In the genomic region with DNA sequence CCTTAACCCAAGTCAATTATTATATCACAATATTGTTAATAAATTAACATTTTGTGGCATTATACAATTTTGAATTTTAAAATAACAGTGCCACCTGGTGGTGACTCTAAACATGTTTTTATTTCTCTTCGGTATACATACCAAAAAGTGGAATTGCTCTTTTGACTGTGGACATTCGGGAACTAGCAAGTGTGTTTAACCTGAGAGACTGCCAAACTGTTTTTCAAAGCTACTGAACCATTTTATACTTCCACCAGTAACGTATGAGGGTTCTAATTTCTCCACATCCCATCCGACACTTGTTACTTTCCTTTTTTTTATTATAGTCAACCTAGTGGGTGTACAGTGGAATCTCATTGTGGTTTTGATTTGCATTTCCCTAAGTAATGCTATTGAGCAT, we compare ENCODE assay signal across 8 cellular contexts. TPM values are rescaled to one million over a fixed set of nuclear protein-coding genes. Genes with fewer than 3 reads are reported as not detected.
A peak's percentile ranks its signal among the peaks of the same experiment; 100 is the strongest.
DNase-seq lines count a peak whose midpoint lies in the region; ATAC-seq, FAIRE-seq and TF ChIP-seq lines count a peak whose summit lies in the region.

No MANE protein-coding gene starts in this region.

- no peaks in the 10 kb centered on the region for H3K36me3 Mint-ChIP-seq in activated CD8-positive, alpha-beta T cell treated with anti-CD3 and anti-CD28 coated beads for 36 hours (ENCODE audit: low read depth)
- no peaks in the 10 kb centered on the region for H3K36me3 Mint-ChIP-seq in activated CD8-positive, alpha-beta T cell treated with anti-CD3 and anti-CD28 coated beads, Interleukin-2, amount 10 ng/mL, durations not matched to agents 7 days and 5 days (ENCODE audit: low read depth)

- no peak overlapping the region for H3K4me3 ChIP-seq in GM12878

- peak; percentile 78 for FAIRE-seq in GM12878 (lab: Jason Lieb, UNC)

- peaks cover 12% of the 10 kb centered on the region for H3K4me1 Mint-ChIP-seq in activated CD8-positive, alpha-beta T cell treated with anti-CD3 and anti-CD28 coated beads for 36 hours (ENCODE audit: low read depth)
- H3K4me1 Mint-ChIP-seq in activated CD8-positive, alpha-beta T cell treated with anti-CD3 and anti-CD28 coated beads, Interleukin-2, amount 10 ng/mL, durations not matched to agents 7 days and 5 days (ENCODE audit: low read depth): peaks cover 6% of the 10 kb centered on the region

- no peak for TF ChIP-seq EP300 in GM12878 (IDR thresholded peaks at IDR 0.05; ENCODE audit: borderline replicate concordance in 1 of 2, control insufficient read depth in 1 of 2, low read depth in 2 of 2, low read length in 2 of 2)

- ATAC-seq in activated CD8-positive, alpha-beta T cell treated with anti-CD3 and anti-CD28 coated beads for 36 hours: no peak
- ATAC-seq in activated CD8-positive, alpha-beta T cell treated with anti-CD3 and anti-CD28 coated beads, Interleukin-2, amount 10 ng/mL, durations not matched to agents 7 days and 5 days: no peak
- ATAC-seq in GM12878 (peak; percentile 71), GM18502 (IDR thresholded peaks at IDR 0.05; ENCODE audit: poor library complexity, unreplicated experiment) (no peak), GM18517 (IDR thresholded peaks at IDR 0.05; ENCODE audit: unreplicated experiment) (no peak)

- no peak overlapping the region for H3K27ac ChIP-seq in GM12878 (ENCODE audit: control insufficient read depth, insufficient read depth)

- TF ChIP-seq CTCF in activated CD8-positive, alpha-beta T cell treated with anti-CD3 and anti-CD28 coated beads for 36 hours (IDR thresholded peaks at IDR 0.05): peak; percentile 89
- peak in 2 of 3 experiments; percentile 30 to 55; a peak in 2 of 6 replicates for TF ChIP-seq CTCF in GM12878 (IDR thresholded peaks at IDR 0.05 in 2 of 3, conservative IDR thresholded peaks at IDR 0.05 in 1 of 3; ENCODE audit: control insufficient read depth in 2 of 3, extremely low read depth in 1 of 3, insufficient read depth in 1 of 3, low read depth in 3 of 3, low read length in 3 of 3)

- H3K79me2 ChIP-seq in GM12878 (ENCODE audit: control insufficient read depth, insufficient read depth, low read length): no peaks in the 10 kb centered on the region

- RAD21 ChIA-PET in GM12878 (lab: Charles Lee; ENCODE audit: unreplicated experiment): interaction anchor here (1.0 to 3.9 kb wide), 12 partner anchors 18 to 601 kb away, joined by 3 to 27 read pairs (median 7); a partner anchor contains a TSS

- no peak overlapping the region for H3K4me3 Mint-ChIP-seq in activated CD8-positive, alpha-beta T cell treated with anti-CD3 and anti-CD28 coated beads for 36 hours
- H3K4me3 Mint-ChIP-seq in activated CD8-positive, alpha-beta T cell treated with anti-CD3 and anti-CD28 coated beads, Interleukin-2, amount 10 ng/mL, durations not matched to agents 7 days and 5 days: no peak overlapping the region

- WGBS in GM12878 (ENCODE audit: insufficient coverage, insufficient replicate concordance, low lambda C conversion rate, missing lambda C conversion rate): 2% methylated on average over 4 of the region's 4 CpGs

- no peak overlapping the region for H3K9ac ChIP-seq in GM12878 (ENCODE audit: control insufficient read depth, insufficient read depth, low read length)

- H3K36me3 ChIP-seq in GM12878 (ENCODE audit: control insufficient read depth in 2 of 2, insufficient read depth in 2 of 2, low read length in 1 of 2): no peaks in the 10 kb centered on the region

- CTCF ChIA-PET in activated CD8-positive, alpha-beta T cell treated with anti-CD3 and anti-CD28 coated beads for 36 hours (lab: Charles Lee): interaction anchor here (0.6 to 5.3 kb wide), 35 partner anchors 9 to 604 kb away, joined by 3 to 105 read pairs (median 4); a partner anchor contains a TSS
- CTCF ChIA-PET in activated CD8-positive, alpha-beta T cell treated with anti-CD3 and anti-CD28 coated beads, Interleukin-2, amount 10 ng/mL, durations not matched to agents 7 days and 5 days (lab: Charles Lee): interaction anchor here (0.9 to 5.2 kb wide), 30 partner anchors 11 to 460 kb away, joined by 3 to 69 read pairs (median 4); a partner anchor contains a TSS
- CTCF ChIA-PET in GM12878 (lab: Yijun Ruan, JAX): interaction anchor here (0.6 to 5.4 kb wide), 25 partner anchors 10 to 605 kb away, joined by 3 to 135 read pairs (median 5); a partner anchor contains a TSS

- peaks cover 2% of the 10 kb centered on the region for H3K27me3 Mint-ChIP-seq in activated CD8-positive, alpha-beta T cell treated with anti-CD3 and anti-CD28 coated beads for 36 hours
- peaks cover 18% of the 10 kb centered on the region for H3K27me3 Mint-ChIP-seq in activated CD8-positive, alpha-beta T cell treated with anti-CD3 and anti-CD28 coated beads, Interleukin-2, amount 10 ng/mL, durations not matched to agents 7 days and 5 days (ENCODE audit: low read depth)

- TF ChIP-seq POLR2A in GM12878 (IDR thresholded peaks at IDR 0.05; ENCODE audit: low read depth, low read length): no peak

- H4K20me1 ChIP-seq in GM12878 (ENCODE audit: control insufficient read depth, insufficient read depth): no peaks in the 10 kb centered on the region

- no peak overlapping the region for H3K27ac Mint-ChIP-seq in activated CD8-positive, alpha-beta T cell treated with anti-CD3 and anti-CD28 coated beads for 36 hours
- no peak overlapping the region for H3K27ac Mint-ChIP-seq in activated CD8-positive, alpha-beta T cell treated with anti-CD3 and anti-CD28 coated beads, Interleukin-2, amount 10 ng/mL, durations not matched to agents 7 days and 5 days

- BruUV-seq in GM12878 (replicated peaks; lab: Mats Ljungman, UMichigan): no TSS peak

- POLR2A ChIA-PET in activated CD8-positive, alpha-beta T cell treated with anti-CD3 and anti-CD28 coated beads for 36 hours (lab: Charles Lee): interaction anchor here (0.7 to 1.0 kb wide), 3 partner anchors 17 to 249 kb away, joined by 3 read pairs; no protein-coding TSS in a partner anchor
- POLR2A ChIA-PET in activated CD8-positive, alpha-beta T cell treated with anti-CD3 and anti-CD28 coated beads, Interleukin-2, amount 10 ng/mL, durations not matched to agents 7 days and 5 days (lab: Charles Lee): interaction anchor here (1.4 kb wide), 1 partner anchor 18 kb away, joined by 5 read pairs; no protein-coding TSS in a partner anchor
- POLR2A ChIA-PET in GM12878 (lab: Charles Lee): interaction anchor here (1.0 kb wide), 1 partner anchor 273 kb away, joined by 3 read pairs; no protein-coding TSS in a partner anchor

- no peaks in the 10 kb centered on the region for H3K27me3 ChIP-seq in GM12878 (replicated peaks in 1 of 2; ENCODE audit: control insufficient read depth in 2 of 2, insufficient read depth in 2 of 2, low read length in 1 of 2)

- DNase-seq in activated CD8-positive, alpha-beta T cell treated with anti-CD3 and anti-CD28 coated beads for 36 hours: no peak
- no peak for DNase-seq in activated CD8-positive, alpha-beta T cell treated with anti-CD3 and anti-CD28 coated beads, Interleukin-2, amount 10 ng/mL, durations not matched to agents 7 days and 5 days
- DNase-seq in NCI-H2171 (lab: John Stamatoyannopoulos, UW) (peak; percentile 28), GM12878 (ENCODE audit: low read depth, low spot score) (no peak), kidney tubule cell (ENCODE audit: low spot score) (peak; percentile 63)
- DNase-seq in stimulated activated CD4-positive, alpha-beta T cell treated with anti-CD3 and anti-CD28 coated beads, Interleukin-1b, Interleukin-23, amount 100 ng/mL, for 48 hours: no peak

- H3K9me3 ChIP-seq in GM12878 (replicated peaks; ENCODE audit: control insufficient read depth, insufficient read depth, low read length): no peaks in the 10 kb centered on the region

- H3K4me2 ChIP-seq in GM12878 (ENCODE audit: control insufficient read depth, insufficient read depth): peak overlapping the region; percentile 69

- no peaks in the 10 kb centered on the region for H3K4me1 ChIP-seq in GM12878 (ENCODE audit: control insufficient read depth, insufficient read depth, low read length)

- in situ Hi-C loops in GM12878 (cut with MboI): loop anchor here (5.0 kb wide), 2 partner anchors 274 to 599 kb away; no protein-coding TSS in a partner anchor

- SMC1A ChIA-PET in GM12878 (lab: Charles Lee; ENCODE audit: uncharacterized antibody, unreplicated experiment): interaction anchor here (0.7 to 5.6 kb wide), 30 partner anchors 9 to 986 kb away, joined by 3 to 86 read pairs (median 4); a partner anchor contains a TSS

- no peaks in the 10 kb centered on the region for H3K9me3 Mint-ChIP-seq in activated CD8-positive, alpha-beta T cell treated with anti-CD3 and anti-CD28 coated beads for 36 hours
- H3K9me3 Mint-ChIP-seq in activated CD8-positive, alpha-beta T cell treated with anti-CD3 and anti-CD28 coated beads, Interleukin-2, amount 10 ng/mL, durations not matched to agents 7 days and 5 days (ENCODE audit: insufficient read depth): no peaks in the 10 kb centered on the region

- TF ChIP-seq RAD21 in GM12878 (IDR thresholded peaks at IDR 0.05; ENCODE audit: insufficient read depth, low read depth, low read length): peak; percentile 60

- intact Hi-C loops in activated CD8-positive, alpha-beta T cell treated with anti-CD3 and anti-CD28 coated beads for 36 hours (cut with micrococcal nuclease): loop anchor here (2.0 kb wide), 1 partner anchor 265 kb away; no protein-coding TSS in a partner anchor
- intact Hi-C loops in GM12878 (cut with micrococcal nuclease; ENCODE audit: unreplicated experiment): loop anchor here (1.0 to 5.0 kb wide), 5 partner anchors 248 to 601 kb away; no protein-coding TSS in a partner anchor

- H2AFZ ChIP-seq in GM12878 (ENCODE audit: control insufficient read depth, low read depth, low read length): peak overlapping the region; percentile 62; the same call in 1 of the 2 replicates

RNA-seq across cellular contexts. Expression of a gene that starts 18.3 kb away (rescaled TPM):
- 10 to 100 TPM; 24.5 to 25.3 TPM for total RNA-seq in activated CD8-positive, alpha-beta T cell treated with anti-CD3 and anti-CD28 coated beads for 36 hours
- 10 to 100 TPM; 28.9 to 29.8 TPM for total RNA-seq in activated CD8-positive, alpha-beta T cell treated with anti-CD3 and anti-CD28 coated beads, Interleukin-2, amount 10 ng/mL, durations not matched to agents 7 days and 5 days
- 9.7 and 11.2 TPM in 2 replicates for total RNA-seq in GM12878 (2013; cell fraction: nucleolus; rRNA removed)
- 22.1 and 27.2 TPM in 2 replicates for total RNA-seq in GM12878 (2014; rRNA removed)
- total RNA-seq in GM12878 (2014; rRNA removed; fragmentation: Illumina TruSeq; extraction: Trizol): 30.9 and 33.6 TPM in 2 replicates
- total RNA-seq in GM12878 (2021): 21.9 and 23.6 TPM in 2 replicates
- polyA plus RNA-seq in GM12878 (2011; ENCODE audit: low read depth): 17.6 TPM
- polyA plus RNA-seq in GM12878 (2011; rRNA removed): 25.5 and 37.4 TPM in 2 replicates
- 10.2 and 11.4 TPM in 2 replicates for polyA plus RNA-seq in GM12878 (2011; cell fraction: cytosol; rRNA removed)
- polyA plus RNA-seq in GM12878 (2011; cell fraction: nucleus; rRNA removed): 6.5 and 6.9 TPM in 2 replicates
- polyA plus RNA-seq in GM12878 (2012): 20.7 and 27.3 TPM in 2 replicates
- 28.6 and 32.6 TPM in 2 replicates for polyA plus RNA-seq in GM12878 (2014; fragmentation: Illumina TruSeq; extraction: Trizol)
- 10 to 100 TPM; 25.4 to 28.4 TPM for polyA plus RNA-seq in GM12878 (2014; fragmentation: Nextera tagmentation; extraction: Ambion mirVana)
- 15.8 and 20.9 TPM in 2 replicates for polyA plus RNA-seq in GM12878 (2014; rRNA removed)
- 10 to 100 TPM; 41.8 to 46.1 TPM for polyA plus RNA-seq in GM12878 (2016; fragmentation: Nextera tagmentation; extraction: Ambion mirVana)
- 19.6 and 33.4 TPM in 2 replicates for polyA minus RNA-seq in GM12878 (2011; rRNA and poly(A)+ RNA removed)
- 12.7 and 18.2 TPM in 2 replicates for polyA minus RNA-seq in GM12878 (2011; cell fraction: cytosol; rRNA and poly(A)+ RNA removed)
- 3.6 and 6.4 TPM in 2 replicates for polyA minus RNA-seq in GM12878 (2011; cell fraction: nucleus; rRNA and poly(A)+ RNA removed)

RNA-seq across cellular contexts. Expression of a gene that starts 28.2 kb away (rescaled TPM):
- 100 to 1,000 TPM; 108 to 120 TPM for total RNA-seq in activated CD8-positive, alpha-beta T cell treated with anti-CD3 and anti-CD28 coated beads for 36 hours
- 100 to 1,000 TPM; 156 to 176 TPM for total RNA-seq in activated CD8-positive, alpha-beta T cell treated with anti-CD3 and anti-CD28 coated beads, Interleukin-2, amount 10 ng/mL, durations not matched to agents 7 days and 5 days
- 45.5 and 45.8 TPM in 2 replicates for total RNA-seq in GM12878 (2013; cell fraction: nucleolus; rRNA removed)
- 51.1 and 61.7 TPM in 2 replicates for total RNA-seq in GM12878 (2014; rRNA removed)
- 64.5 and 67.6 TPM in 2 replicates for total RNA-seq in GM12878 (2014; rRNA removed; fragmentation: Illumina TruSeq; extraction: Trizol)
- total RNA-seq in GM12878 (2021): 104 and 108 TPM in 2 replicates
- 16.2 TPM for polyA plus RNA-seq in GM12878 (2011; ENCODE audit: low read depth)
- 68.6 and 76.7 TPM in 2 replicates for polyA plus RNA-seq in GM12878 (2011; rRNA removed)
- 62.5 and 74.4 TPM in 2 replicates for polyA plus RNA-seq in GM12878 (2011; cell fraction: cytosol; rRNA removed)
- 22.7 and 24.8 TPM in 2 replicates for polyA plus RNA-seq in GM12878 (2011; cell fraction: nucleus; rRNA removed)
- polyA plus RNA-seq in GM12878 (2012): 26.0 and 27.3 TPM in 2 replicates
- polyA plus RNA-seq in GM12878 (2014; fragmentation: Illumina TruSeq; extraction: Trizol): 56.7 and 67.8 TPM in 2 replicates
- 10 to 100 TPM; 12.5 to 17.6 TPM for polyA plus RNA-seq in GM12878 (2014; fragmentation: Nextera tagmentation; extraction: Ambion mirVana)
- polyA plus RNA-seq in GM12878 (2014; rRNA removed): 32.5 and 39.3 TPM in 2 replicates
- 10 to 100 TPM; 48.0 to 54.3 TPM for polyA plus RNA-seq in GM12878 (2016; fragmentation: Nextera tagmentation; extraction: Ambion mirVana)
- polyA minus RNA-seq in GM12878 (2011; rRNA and poly(A)+ RNA removed): 105 and 178 TPM in 2 replicates
- 40.0 and 48.8 TPM in 2 replicates for polyA minus RNA-seq in GM12878 (2011; cell fraction: cytosol; rRNA and poly(A)+ RNA removed)
- 19.6 and 30.6 TPM in 2 replicates for polyA minus RNA-seq in GM12878 (2011; cell fraction: nucleus; rRNA and poly(A)+ RNA removed)

Comparison
In these comparisons a context has a peak if more than half of its experiments do, and no peak if none do; other contexts are left out.
1. DNase-seq: peak in NCI-H2171 (single experiment) and kidney tubule cell (single experiment); none in activated CD8-positive, alpha-beta T cell treated with anti-CD3 and anti-CD28 coated beads for 36 hours (single experiment), activated CD8-positive, alpha-beta T cell treated with anti-CD3 and anti-CD28 coated beads, Interleukin-2, amount 10 ng/mL, durations not matched to agents 7 days and 5 days (single experiment), GM12878 (single experiment) and stimulated activated CD4-positive, alpha-beta T cell treated with anti-CD3 and anti-CD28 coated beads, Interleukin-1b, Interleukin-23, amount 100 ng/mL, for 48 hours (single experiment).